ENCODE assay signal across 8 cellular contexts in genomic region chr6:92810913-92811312, GRCh38.
DNase-seq lines count a peak whose midpoint lies in the region; ATAC-seq and TF ChIP-seq lines count a peak whose summit lies in the region.

No MANE protein-coding gene starts in this region.

- no peak overlapping the region for H3K27ac Mint-ChIP-seq in neural crest cell (ENCODE audit: unreplicated experiment)

- H3K27me3 ChIP-seq in tibial artery, result no peaks in the 10 kb centered on the region

- H3K4me1 Mint-ChIP-seq in neural crest cell, result peaks cover 4% of the 10 kb centered on the region

- no peak overlapping the region for H3K27ac ChIP-seq in tibial artery

- H3K4me1 ChIP-seq in tibial artery, result no peaks in the 10 kb centered on the region

- peak; percentile 94 for ATAC-seq in GM21447 (IDR thresholded peaks at IDR 0.05; ENCODE audit: unreplicated experiment)
- ATAC-seq in HG03520 (IDR thresholded peaks at IDR 0.05; ENCODE audit: unreplicated experiment), result peak; percentile 98

- H3K9me3 Mint-ChIP-seq in neural crest cell, result peaks cover 3% of the 10 kb centered on the region

- no peaks in the 10 kb centered on the region for H3K36me3 Mint-ChIP-seq in neural crest cell (ENCODE audit: low read depth)

- H3K4me3 ChIP-seq in tibial artery, result no peak overlapping the region

- DNase-seq in NCI-H774 (lab: John Stamatoyannopoulos, UW) (peak; percentile 66), cerebellum (ENCODE audit: low spot score) (peak; percentile 10), neural crest cell (ENCODE audit: low read depth, low spot score) (peak; percentile 33), DMS79 (lab: John Stamatoyannopoulos, UW) (no peak), tibial artery (no peak)

- intact Hi-C loops in tibial artery (cut with DNase I; ENCODE audit: low total_unique reads), result no loop called here

- TF ChIP-seq CTCF in GM12874 (IDR thresholded peaks at IDR 0.05; ENCODE audit: insufficient read depth, low read depth, low read length) (peak; percentile 61), neural crest cell (conservative IDR thresholded peaks at IDR 0.05) (peak; percentile 82), tibial artery (IDR thresholded peaks at IDR 0.05) (peak in 1 of 2 experiments; percentile 10)

- no peaks in the 10 kb centered on the region for H3K9me3 ChIP-seq in tibial artery

- H3K4me3 Mint-ChIP-seq in neural crest cell, result no peak overlapping the region

- H3K36me3 ChIP-seq in tibial artery, result no peaks in the 10 kb centered on the region

- H3K27me3 Mint-ChIP-seq in neural crest cell (ENCODE audit: low read depth), result no peaks in the 10 kb centered on the region

Comparison
In these comparisons a context has a peak if more than half of its experiments do, and no peak if none do; other contexts are left out.
1. DNase-seq: peak in NCI-H774 (single experiment), cerebellum (single experiment) and neural crest cell (single experiment); none in DMS79 (single experiment) and tibial artery (0 of 2).